ENCODE assay signal across 9 cellular contexts in genomic region chr2:37623971-37624897, GRCh38. TPM values are rescaled to one million over a fixed set of nuclear protein-coding genes. Genes with fewer than 3 reads are reported as not detected.
A peak's percentile ranks its signal among the peaks of the same experiment; 100 is the strongest.
DNase-seq lines count a peak whose midpoint lies in the region; ATAC-seq, FAIRE-seq and TF ChIP-seq lines count a peak whose summit lies in the region.
"Had no signal": no experiment of that assay in that cellular context is flagged by ENCODE, and none has a peak within 500 bp of the region (broad histone marks: within the 10 kb centered on the region; RNA-seq: fewer than 3 reads in every experiment).

No MANE protein-coding gene starts in this region.

- intact Hi-C loops in left ventricle myocardium superior (cut with micrococcal nuclease): no loop called here

- DNase-seq in HTR-8/SVneo (ENCODE audit: insufficient read length, low spot score) (peak; percentile 46), epithelial cell of esophagus (ENCODE audit: low read depth) (peak; percentile 86), middle frontal gyrus (ENCODE audit: extremely low spot score, low spot score) (no peak), left ventricle myocardium superior (no peak), NCI-H187 (lab: John Stamatoyannopoulos, UW) (no peak)
- DNase-seq: left cardiac atrium had no signal

- no peak for TF ChIP-seq CTCF in epithelial cell of esophagus (IDR thresholded peaks at IDR 0.05; ENCODE audit: insufficient read depth, low read depth, low read length, missing control alignments)

- peak; percentile 69 for FAIRE-seq in HTR-8/SVneo (lab: Jason Lieb, UNC)

- H3K4me3 ChIP-seq in epithelial cell of esophagus (ENCODE audit: low read length): no peak overlapping the region
- H3K4me3 ChIP-seq: SK-N-MC had no signal

- peak; percentile 81 for ATAC-seq in GM18511 (IDR thresholded peaks at IDR 0.05; ENCODE audit: unreplicated experiment)
- peak; percentile 86 for ATAC-seq in GM21528 (IDR thresholded peaks at IDR 0.05; ENCODE audit: low FRiP score, unreplicated experiment)
- ATAC-seq in left ventricle myocardium superior: no peak

RNA-seq across cellular contexts. Expression of gene CDC42EP3, which starts 47.2 kb away (rescaled TPM):
- total RNA-seq in left ventricle myocardium superior: 89.5 TPM

Comparison
In these comparisons a context has a peak if more than half of its experiments do, and no peak if none do; other contexts are left out.
1. DNase-seq: peak in HTR-8/SVneo (single experiment) and epithelial cell of esophagus (single experiment); none in middle frontal gyrus (single experiment), left ventricle myocardium superior (single experiment) and NCI-H187 (0 of 2).